ENCODE assay signal across 3 cellular contexts in genomic region chrX:30388325-30388724, GRCh38.
TF ChIP-seq lines count a peak whose summit lies in the region.

No MANE protein-coding gene starts in this region.

TF ChIP-seq in HepG2, 621 proteins besides CTCF, POLR2A, EP300 and RAD21:
- TF ChIP-seq ZFP41 (CRISPR knock-in tag; IDR thresholded peaks at IDR 0.05; ENCODE audit: borderline replicate concordance) (no peak), THAP11 (CRISPR knock-in tag; IDR thresholded peaks at IDR 0.05) (no peak), KLF6 (CRISPR knock-in tag; IDR thresholded peaks at IDR 0.05) (no peak), MAFK (conservative IDR thresholded peaks at IDR 0.05 in 1 of 2, IDR thresholded peaks at IDR 0.05 in 1 of 2; ENCODE audit: low read length in 2 of 2) (peak; percentile 28 to 61; a peak in 2 of 4 replicates), FOXP1 (IDR thresholded peaks at IDR 0.05) (no peak), FOXP1 (CRISPR knock-in tag; IDR thresholded peaks at IDR 0.05) (no peak), MAFF (IDR thresholded peaks at IDR 0.05; ENCODE audit: low read depth, low read length) (peak; percentile 41; the same call in 1 of the 2 replicates), KAT2B (IDR thresholded peaks at IDR 0.05; ENCODE audit: borderline replicate concordance, low read depth, low read length) (no peak)

TF ChIP-seq in IMR-90, 13 proteins besides CTCF, POLR2A, EP300 and RAD21:
- TF ChIP-seq MAFK (IDR thresholded peaks at IDR 0.05; ENCODE audit: low read depth, low read length), result peak; percentile 49; the same call in 1 of the 2 replicates
- no peak for TF ChIP-seq FOS (IDR thresholded peaks at IDR 0.05; ENCODE audit: low read depth, low read length)

TF ChIP-seq in K562, 482 proteins besides CTCF, POLR2A, EP300 and RAD21:
- 0 out of 2 replicates have a peak, but pooled peaks have one; percentile 4 for TF ChIP-seq MAFF (IDR thresholded peaks at IDR 0.05; ENCODE audit: low read length)
- peak; percentile 52 for TF ChIP-seq ZNF316 (IDR thresholded peaks at IDR 0.05)
- 0 out of 2 replicates have a peak, but pooled peaks have one; percentile 20 for TF ChIP-seq MAFG (tag; conservative IDR thresholded peaks at IDR 0.05)
- no peak for TF ChIP-seq RBM39 (optimal IDR thresholded peaks at IDR 0.05; ENCODE audit: low read depth, low read length)
- TF ChIP-seq FOSL1 (tag; conservative IDR thresholded peaks at IDR 0.05), result no peak
- no peak for TF ChIP-seq ADNP (tag; IDR thresholded peaks at IDR 0.05)
- no peak for TF ChIP-seq ILK (tag; IDR thresholded peaks at IDR 0.05; ENCODE audit: borderline replicate concordance, low read depth)
- TF ChIP-seq TEAD4 (IDR thresholded peaks at IDR 0.05; ENCODE audit: low read length), result no peak
- no peak for TF ChIP-seq TEAD4 (CRISPR knock-in tag; IDR thresholded peaks at IDR 0.05; ENCODE audit: borderline replicate concordance)
- TF ChIP-seq CBX1 (IDR thresholded peaks at IDR 0.05; ENCODE audit: low read depth), result no peak
